Comparison of ENCODE assay signal across 17 cellular contexts in the genomic region with DNA sequence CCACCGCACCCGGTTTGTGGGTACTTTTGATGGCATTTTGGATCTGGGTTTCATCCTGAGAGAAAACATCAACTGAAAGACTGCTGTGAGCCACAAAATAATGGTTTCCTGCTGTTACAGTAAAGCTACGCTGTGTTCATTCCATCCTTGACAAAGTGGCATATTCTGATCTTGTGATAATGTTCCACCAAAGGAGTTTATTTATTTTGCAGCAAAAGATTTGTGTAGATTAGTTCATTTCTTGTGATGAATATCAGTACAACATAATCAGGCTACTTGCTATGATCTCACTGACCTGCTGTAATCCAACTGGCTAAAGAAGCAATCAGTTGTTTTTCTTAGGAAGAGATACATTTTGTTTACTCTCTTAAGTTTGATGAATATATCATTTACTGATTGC. TPM values are rescaled to one million over a fixed set of nuclear protein-coding genes. Genes with fewer than 3 reads are reported as not detected.
A peak's percentile ranks its signal among the peaks of the same experiment; 100 is the strongest.
DNase-seq lines count a peak whose midpoint lies in the region; ATAC-seq and TF ChIP-seq lines count a peak whose summit lies in the region.
"Had no signal": no experiment of that assay in that cellular context is flagged by ENCODE, and none has a peak within 500 bp of the region (broad histone marks: within the 10 kb centered on the region; RNA-seq: fewer than 3 reads in every experiment).

No MANE protein-coding gene starts in this region.

- BruUV-seq in HCT116 (replicated peaks; lab: Mats Ljungman, UMichigan): no TSS peak

- no peak for ATAC-seq in HCT116
- no peak for ATAC-seq in activated T-helper 17 cell treated with anti-CD3 and anti-CD28 coated beads, Interleukin-2, amount 50 U/mL, for 72 hours (replicated peaks)
- ATAC-seq in HG03571 (IDR thresholded peaks at IDR 0.05; ENCODE audit: unreplicated experiment): no peak
- no peak for ATAC-seq in activated CD4-positive, CD25-positive, alpha-beta regulatory T cell treated with anti-CD3 and anti-CD28 coated beads, Interleukin-2, amount 50 U/mL, for 24 hours
- ATAC-seq: GM23338 had no signal

- H3K36me3 Mint-ChIP-seq in activated T-helper 17 cell treated with anti-CD3 and anti-CD28 coated beads, Interleukin-2, amount 50 U/mL, for 72 hours (ENCODE audit: low read depth): no peaks in the 10 kb centered on the region
- no peaks in the 10 kb centered on the region for H3K36me3 Mint-ChIP-seq in endothelial cell (ENCODE audit: low read depth, unreplicated experiment)

- H3K9ac ChIP-seq in HCT116 (ENCODE audit: low read length): no peak overlapping the region

- no peaks in the 10 kb centered on the region for H3K9me3 Mint-ChIP-seq in activated T-helper 17 cell treated with anti-CD3 and anti-CD28 coated beads, Interleukin-2, amount 50 U/mL, for 72 hours
- no peaks in the 10 kb centered on the region for H3K9me3 Mint-ChIP-seq in endothelial cell (ENCODE audit: unreplicated experiment)
- H3K9me3 Mint-ChIP-seq: CD4-positive, alpha-beta T cell; GM23338 had no signal

- H3K4me2 ChIP-seq in HCT116 (ENCODE audit: low read length) (no peak overlapping the region), osteoblast (ENCODE audit: insufficient read depth, low read length) (no peak overlapping the region)
- H3K4me2 ChIP-seq: GM23338 had no signal

- POLR2A ChIA-PET in HCT116 (lab: Charles Lee): interaction anchor here (1.4 kb wide), 1 partner anchor 8 kb away, joined by 3 read pairs; a partner anchor contains a TSS

- no peaks in the 10 kb centered on the region for H3K9me2 ChIP-seq in HCT116 (ENCODE audit: insufficient read depth)

- H3K79me2 ChIP-seq in HCT116 (ENCODE audit: insufficient read depth, low read length): no peaks in the 10 kb centered on the region
- peaks cover 80% of the 10 kb centered on the region for H3K79me2 ChIP-seq in osteoblast (ENCODE audit: insufficient read depth, low read length)

- H3K4me3 Mint-ChIP-seq in activated T-helper 17 cell treated with anti-CD3 and anti-CD28 coated beads, Interleukin-2, amount 50 U/mL, for 72 hours: peak overlapping the region; percentile 7
- H3K4me3 Mint-ChIP-seq in endothelial cell (ENCODE audit: unreplicated experiment): no peak overlapping the region
- H3K4me3 Mint-ChIP-seq: CD4-positive, alpha-beta T cell; GM23338 had no signal

- H3K27me3 Mint-ChIP-seq in activated T-helper 17 cell treated with anti-CD3 and anti-CD28 coated beads, Interleukin-2, amount 50 U/mL, for 72 hours: peaks cover 5% of the 10 kb centered on the region
- H3K27me3 Mint-ChIP-seq in endothelial cell (ENCODE audit: unreplicated experiment): peaks cover 6% of the 10 kb centered on the region

- H3K36me3 ChIP-seq in BE2C (0 out of 2 replicates have a peak, but pooled peaks cover 4% of the 10 kb centered on the region), HCT116 (ENCODE audit: control insufficient read depth in 1 of 2, insufficient read depth in 2 of 2, low read length in 2 of 2) (no peaks in the 10 kb centered on the region), osteoblast (ENCODE audit: insufficient read depth, low read length) (no peaks in the 10 kb centered on the region)

- no peaks in the 10 kb centered on the region for H3K4me1 Mint-ChIP-seq in activated T-helper 17 cell treated with anti-CD3 and anti-CD28 coated beads, Interleukin-2, amount 50 U/mL, for 72 hours
- peaks cover 2% of the 10 kb centered on the region for H3K4me1 Mint-ChIP-seq in endothelial cell (ENCODE audit: unreplicated experiment)

- H4K20me1 ChIP-seq in HCT116 (ENCODE audit: insufficient read depth) (no peaks in the 10 kb centered on the region), osteoblast (ENCODE audit: insufficient read depth, low read length) (no peaks in the 10 kb centered on the region)

- TF ChIP-seq POLR2A in HCT116 (IDR thresholded peaks at IDR 0.05; ENCODE audit: borderline replicate concordance, extremely low read depth, insufficient read depth, insufficient read length): no peak

- peak overlapping the region; percentile 4 for H2AFZ ChIP-seq in HCT116 (ENCODE audit: low read depth, low read length, poor library complexity, severe bottlenecking)
- H2AFZ ChIP-seq in osteoblast (ENCODE audit: low read length): no peak overlapping the region
- H2AFZ ChIP-seq: GM23338 had no signal

- H3K9me3 ChIP-seq in BE2C (no peaks in the 10 kb centered on the region), HCT116 (ENCODE audit: control insufficient read depth in 1 of 2, insufficient read depth in 1 of 2, low read depth in 1 of 2, low read length in 2 of 2) (no peaks in the 10 kb centered on the region), osteoblast (ENCODE audit: low read depth, low read length) (no peaks in the 10 kb centered on the region)
- H3K9me3 ChIP-seq: Caco-2 had no signal

- DNase-seq in BE2C: no peak
- no peak for DNase-seq in HCT116 (ENCODE audit: low read depth, low spot score)
- peak; percentile 48 for DNase-seq in osteoblast (ENCODE audit: insufficient read length, low spot score, missing footprints)
- no peak for DNase-seq in endothelial cell (ENCODE audit: low spot score)
- no peak for DNase-seq in activated CD4-positive, CD25-positive, alpha-beta regulatory T cell treated with anti-CD3 and anti-CD28 coated beads, Interleukin-2, amount 50 U/mL, for 72 hours
- DNase-seq: Caco-2; CD4-positive, alpha-beta T cell; GDM1; HCEC 1CT; IMR-90; KBM-7 had no signal

- H3K27ac ChIP-seq in HCT116 (ENCODE audit: low read depth, low read length) (no peak overlapping the region), osteoblast (ENCODE audit: low read depth, low read length) (no peak overlapping the region)
- H3K27ac ChIP-seq: C4-2B, HL-60 had no signal

- H3K4me3 ChIP-seq in BE2C (ENCODE audit: low read depth, low read length) (peak overlapping the region; percentile 40), HCT116 (replicated peaks in 1 of 2; ENCODE audit: low read depth in 1 of 2, low read length in 2 of 2) (no peak overlapping the region), osteoblast (ENCODE audit: insufficient read depth, low read length) (no peak overlapping the region)
- H3K4me3 ChIP-seq: GM23338 had no signal

- no peak for TF ChIP-seq RAD21 in HCT116 (IDR thresholded peaks at IDR 0.05; ENCODE audit: low read depth)

- TF ChIP-seq CTCF in BE2C (IDR thresholded peaks at IDR 0.05; ENCODE audit: low read depth, low read length): no peak
- no peak for TF ChIP-seq CTCF in HCT116 (IDR thresholded peaks at IDR 0.05 in 2 of 3, conservative IDR thresholded peaks at IDR 0.05 in 1 of 3; ENCODE audit: borderline replicate concordance in 1 of 3, insufficient read depth in 1 of 3, low read depth in 2 of 3, low read length in 2 of 3)
- no peak for TF ChIP-seq CTCF in osteoblast (IDR thresholded peaks at IDR 0.05; ENCODE audit: extremely low read depth, low read depth, low read length)
- no peak for TF ChIP-seq CTCF in endothelial cell (IDR thresholded peaks at IDR 0.05; ENCODE audit: unreplicated experiment)

- CTCF ChIA-PET in HCT116 (lab: Charles Lee): no interaction called here

- H3K27me3 ChIP-seq in BE2C (no peaks in the 10 kb centered on the region), HCT116 (ENCODE audit: insufficient read depth, low read length) (no peaks in the 10 kb centered on the region), osteoblast (ENCODE audit: insufficient read depth, low read length) (no peaks in the 10 kb centered on the region)

- H3K4me1 ChIP-seq in BE2C (no peaks in the 10 kb centered on the region), HCT116 (ENCODE audit: control insufficient read depth in 1 of 2, insufficient read depth in 2 of 2, low read length in 2 of 2) (peaks cover 0 to 5% of the 10 kb centered on the region in 2 experiments; a peak in 1 of 4 replicates), osteoblast (ENCODE audit: insufficient read depth, low read length) (no peaks in the 10 kb centered on the region)
- H3K4me1 ChIP-seq: Caco-2 had no signal

- intact Hi-C loops in HCT116 (cut with micrococcal nuclease): no loop called here

- no peak overlapping the region for H3K27ac Mint-ChIP-seq in activated T-helper 17 cell treated with anti-CD3 and anti-CD28 coated beads, Interleukin-2, amount 50 U/mL, for 72 hours
- no peak overlapping the region for H3K27ac Mint-ChIP-seq in endothelial cell (ENCODE audit: unreplicated experiment)
- H3K27ac Mint-ChIP-seq: CD4-positive, alpha-beta T cell; GM23338 had no signal

- RAD21 ChIA-PET in HCT116 (lab: Charles Lee; ENCODE audit: low non-redundant PET in 1 of 2, low total read pairs in 2 of 2, uncharacterized antibody in 2 of 2, unreplicated experiment in 2 of 2): no interaction called here

TF ChIP-seq in HCT116, 20 proteins besides CTCF, POLR2A, EP300 and RAD21 (continues in another document):
- TF ChIP-seq, protein P1, sequence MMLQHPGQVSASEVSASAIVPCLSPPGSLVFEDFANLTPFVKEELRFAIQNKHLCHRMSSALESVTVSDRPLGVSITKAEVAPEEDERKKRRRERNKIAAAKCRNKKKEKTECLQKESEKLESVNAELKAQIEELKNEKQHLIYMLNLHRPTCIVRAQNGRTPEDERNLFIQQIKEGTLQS (IDR thresholded peaks at IDR 0.05): no peak
- no peak for TF ChIP-seq YY1 (IDR thresholded peaks at IDR 0.05; ENCODE audit: extremely low read depth, insufficient replicate concordance, low read depth, low read length)

RNA-seq across cellular contexts. Expression of a gene that starts 45.0 kb away (rescaled TPM):
- polyA plus RNA-seq in BE2C (2012; ENCODE audit: insufficient read depth, insufficient read length, low read depth): 362 TPM
- 985 TPM for total RNA-seq in HCT116 (2021; ENCODE audit: unreplicated experiment)
- 1,577 and 1,664 TPM in 2 replicates for polyA plus RNA-seq in HCT116 (2012)
- total RNA-seq in activated T-helper 17 cell treated with anti-CD3 and anti-CD28 coated beads, Interleukin-2, amount 50 U/mL, for 72 hours: 100 to 1,000 TPM; 935 to 972 TPM
- total RNA-seq in osteoblast: 442 and 563 TPM in 2 replicates
- total RNA-seq in endothelial cell (ENCODE audit: unreplicated experiment): 668 TPM

RNA-seq across cellular contexts. Expression of a gene that starts 45.5 kb away (rescaled TPM):
- 64.8 TPM for polyA plus RNA-seq in BE2C (2012; ENCODE audit: insufficient read depth, insufficient read length, low read depth)
- total RNA-seq in HCT116 (2021; ENCODE audit: unreplicated experiment) (86.6 TPM), osteoblast (86.6 and 98.4 TPM in 2 replicates), endothelial cell (ENCODE audit: unreplicated experiment) (67.9 TPM)
- polyA plus RNA-seq in HCT116 (2012): 45.6 and 62.1 TPM in 2 replicates
- 100 to 1,000 TPM in 1 of 2 donors, 10 to 100 TPM in 1; 63.8 to 104 TPM for total RNA-seq in activated T-helper 17 cell treated with anti-CD3 and anti-CD28 coated beads, Interleukin-2, amount 50 U/mL, for 72 hours
